ENCODE assay signal across 8 cellular contexts in the genomic region with DNA sequence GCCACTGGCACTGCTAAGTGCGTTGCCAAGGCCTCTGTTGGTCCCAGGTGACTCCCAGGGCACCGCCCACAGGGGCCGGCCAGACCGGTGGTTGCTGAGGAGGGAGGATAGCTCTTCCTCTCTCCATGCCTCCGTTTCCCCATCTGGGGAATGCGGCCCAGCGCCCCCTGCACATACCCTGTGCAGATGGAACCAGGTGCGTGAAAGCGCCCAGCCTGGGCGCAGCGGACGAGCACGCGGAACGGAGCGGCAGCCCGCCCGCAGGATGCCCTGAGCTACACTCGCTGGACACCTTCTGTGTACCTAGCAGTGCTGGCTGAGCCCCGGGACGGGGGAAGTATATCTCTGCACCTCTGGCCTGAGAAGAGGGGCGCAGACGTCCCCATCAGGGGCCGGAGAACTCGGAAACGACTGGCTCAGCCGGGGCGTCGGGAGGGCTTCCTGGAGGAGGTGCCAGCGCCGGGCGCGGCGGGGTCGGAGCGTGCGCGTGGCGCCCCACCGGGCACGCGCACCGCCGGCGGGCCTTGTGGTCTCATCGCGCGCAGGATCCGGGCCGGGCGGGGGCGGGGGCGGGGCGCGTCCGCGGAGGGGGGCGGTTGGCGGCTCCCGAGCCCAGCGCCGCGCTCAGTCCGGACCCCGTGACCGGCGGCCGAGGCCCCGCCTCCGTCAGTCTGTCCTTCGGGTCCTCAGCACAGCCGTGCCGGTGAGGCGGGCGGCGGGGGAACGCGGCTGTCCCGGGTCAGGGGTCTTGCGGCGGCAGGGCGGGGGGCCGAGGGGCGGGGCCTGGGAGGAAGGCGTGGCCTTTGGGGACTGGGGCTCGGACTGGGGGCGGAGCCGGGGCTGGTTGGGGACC. TPM values are rescaled to one million over a fixed set of nuclear protein-coding genes. Genes with fewer than 3 reads are reported as not detected.
DNase-seq lines count a peak whose midpoint lies in the region; ATAC-seq and TF ChIP-seq lines count a peak whose summit lies in the region.

A gene (minus strand): TSS at position 6 of the 853 bp plus-strand sequence. CDS start 76 bp downstream, outside the sequence.
A gene with protein sequence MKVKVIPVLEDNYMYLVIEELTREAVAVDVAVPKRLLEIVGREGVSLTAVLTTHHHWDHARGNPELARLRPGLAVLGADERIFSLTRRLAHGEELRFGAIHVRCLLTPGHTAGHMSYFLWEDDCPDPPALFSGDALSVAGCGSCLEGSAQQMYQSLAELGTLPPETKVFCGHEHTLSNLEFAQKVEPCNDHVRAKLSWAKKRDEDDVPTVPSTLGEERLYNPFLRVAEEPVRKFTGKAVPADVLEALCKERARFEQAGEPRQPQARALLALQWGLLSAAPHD (plus strand): TSS at position 669 of the 853 bp plus-strand sequence. CDS start 404 bp downstream, outside the sequence.

- WGBS in GM23248 (ENCODE audit: low coverage in 1 of 2, low lambda C conversion rate in 2 of 2, missing lambda C conversion rate in 2 of 2), 2 experiments: 2 to 3% methylated on average over 51 to 65 of the region's 88 CpGs

- H3K27me3 ChIP-seq in BJ (ENCODE audit: control insufficient read depth, insufficient read depth, low read length) (no peaks in the 10 kb centered on the region), GM23248 (replicated peaks; ENCODE audit: insufficient read depth) (no peaks in the 10 kb centered on the region), left ventricle myocardium inferior (ENCODE audit: low read depth) (peaks cover 26% of the 10 kb centered on the region)

- intact Hi-C loops in left ventricle myocardium inferior (cut with micrococcal nuclease): no loop called here

- POLR2A ChIA-PET in BJ (lab: Charles Lee): no interaction called here

- H3K9me3 Mint-ChIP-seq in activated naive CD8-positive, alpha-beta T cell (ENCODE audit: low read depth): no peaks in the 10 kb centered on the region
- H3K9me3 Mint-ChIP-seq in progenitor cell of endocrine pancreas (ENCODE audit: low read depth): no peaks in the 10 kb centered on the region

- H3K36me3 Mint-ChIP-seq in activated naive CD8-positive, alpha-beta T cell: no peaks in the 10 kb centered on the region
- no peaks in the 10 kb centered on the region for H3K36me3 Mint-ChIP-seq in progenitor cell of endocrine pancreas (ENCODE audit: insufficient read depth)

- ATAC-seq in HG03135 (IDR thresholded peaks at IDR 0.05; ENCODE audit: unreplicated experiment): no peak
- ATAC-seq in HG03025 (IDR thresholded peaks at IDR 0.05; ENCODE audit: low FRiP score, unreplicated experiment): no peak

- CTCF ChIA-PET in BJ (lab: Yijun Ruan, JAX): interaction anchor here (1.3 to 2.9 kb wide), 4 partner anchors 11 to 16 kb away, joined by 3 to 18 read pairs (median 14); a partner anchor contains a TSS

- DNase-seq in BJ (ENCODE audit: low read depth): no peak
- peak; percentile 63 for DNase-seq in GM23248
- peak; percentile 34 for DNase-seq in RPMI7951 (ENCODE audit: low read depth)
- DNase-seq in left ventricle myocardium inferior: peak; percentile 67
- no peak for DNase-seq in progenitor cell of endocrine pancreas (ENCODE audit: low spot score, unreplicated experiment)

- peak within 1 kb of the TSS; percentile 36 for H2AFZ ChIP-seq in GM23248

- peak within 1 kb of the TSS; percentile 71 for H3K9ac ChIP-seq in GM23248

- H3K4me3 ChIP-seq in BJ (ENCODE audit: low read depth, low read length) (peak within 1 kb of the TSS; percentile 66), GM23248 (peak within 1 kb of the TSS; percentile 72), left ventricle myocardium inferior (peak within 1 kb of the TSS; percentile 75)

- no peaks in the 10 kb centered on the region for H3K9me2 ChIP-seq in GM23248 (ENCODE audit: insufficient read depth)

- H3K4me1 Mint-ChIP-seq in activated naive CD8-positive, alpha-beta T cell (ENCODE audit: low read depth): peaks cover 10% of the 10 kb centered on the region
- H3K4me1 Mint-ChIP-seq in progenitor cell of endocrine pancreas (ENCODE audit: low read depth): no peaks in the 10 kb centered on the region

- H3K79me2 ChIP-seq in GM23248 (ENCODE audit: insufficient read depth): no peaks in the 10 kb centered on the region

- H3K4me1 ChIP-seq in GM23248 (ENCODE audit: insufficient read depth) (no peaks in the 10 kb centered on the region), left ventricle myocardium inferior (peaks cover 32% of the 10 kb centered on the region)

- H3K9me3 ChIP-seq in GM23248 (ENCODE audit: low read depth): no peaks in the 10 kb centered on the region
- no peaks in the 10 kb centered on the region for H3K9me3 ChIP-seq in left ventricle myocardium inferior (replicated peaks)

- H3K36me3 ChIP-seq in BJ (ENCODE audit: control insufficient read depth, insufficient read depth, low read length): peaks cover 4% of the 10 kb centered on the region; the same call in 1 of the 2 replicates
- H3K36me3 ChIP-seq in GM23248 (ENCODE audit: low read depth): no peaks in the 10 kb centered on the region
- H3K36me3 ChIP-seq in left ventricle myocardium inferior: peaks cover 5% of the 10 kb centered on the region

- H3K27ac ChIP-seq in GM23248 (no peak within 1 kb of the TSS), left ventricle myocardium inferior (replicated peaks) (no peak within 1 kb of the TSS)

- H3K4me3 Mint-ChIP-seq in activated naive CD8-positive, alpha-beta T cell: peak within 1 kb of the TSS; percentile 69
- H3K4me3 Mint-ChIP-seq in progenitor cell of endocrine pancreas (ENCODE audit: low read depth): peak within 1 kb of the TSS; percentile 60

- H3K27ac Mint-ChIP-seq in activated naive CD8-positive, alpha-beta T cell: no peak within 1 kb of the TSS
- no peak within 1 kb of the TSS for H3K27ac Mint-ChIP-seq in progenitor cell of endocrine pancreas

- H3F3A ChIP-seq in GM23248 (ENCODE audit: insufficient read depth): no peaks in the 10 kb centered on the region

- no peaks in the 10 kb centered on the region for H3K27me3 Mint-ChIP-seq in activated naive CD8-positive, alpha-beta T cell
- H3K27me3 Mint-ChIP-seq in progenitor cell of endocrine pancreas: peaks cover 15% of the 10 kb centered on the region

- no peaks in the 10 kb centered on the region for H4K20me1 ChIP-seq in GM23248 (ENCODE audit: insufficient read depth)

- in situ Hi-C loops in GM23248 (cut with MboI): no loop called here

- H3K4me2 ChIP-seq in GM23248 (ENCODE audit: unreplicated experiment): peak within 1 kb of the TSS; percentile 83

- no peak for TF ChIP-seq CTCF in BJ (IDR thresholded peaks at IDR 0.05; ENCODE audit: insufficient read depth, low read depth, low read length)
- TF ChIP-seq CTCF in left ventricle myocardium inferior (IDR thresholded peaks at IDR 0.05; ENCODE audit: borderline replicate concordance): no peak
- no peak for TF ChIP-seq CTCF in progenitor cell of endocrine pancreas (IDR thresholded peaks at IDR 0.05; ENCODE audit: unreplicated experiment)

RNA-seq across cellular contexts. Expression of the first gene that starts in this region (rescaled TPM):
- 0.77 and 2.4 TPM in 2 replicates for polyA plus RNA-seq in BJ (2011; rRNA removed)
- polyA minus RNA-seq in BJ (2011; rRNA and poly(A)+ RNA removed): 0.21 and 0.57 TPM in 2 replicates
- total RNA-seq in GM23248 (2014; rRNA removed; shearing (Covaris generic)): 1.0 and 9.5 TPM in 2 replicates
- polyA plus RNA-seq in GM23248 (2016; fragmentation: Nextera tagmentation; extraction: Ambion mirVana): 0.78 and 1.1 TPM in 2 replicates
- total RNA-seq in RPMI7951 (2014; rRNA removed; shearing (Covaris generic)): under 0.01 and 0.12 TPM in 2 replicates
- total RNA-seq in left ventricle myocardium inferior: 0.49 TPM
- total RNA-seq in progenitor cell of endocrine pancreas: 2.5 and 3.2 TPM in 2 replicates

RNA-seq across cellular contexts. Expression of the second gene that starts in this region (rescaled TPM):
- 4.3 and 7.0 TPM in 2 replicates for polyA plus RNA-seq in BJ (2011; rRNA removed)
- polyA minus RNA-seq in BJ (2011; rRNA and poly(A)+ RNA removed): 2.1 and 2.9 TPM in 2 replicates
- 5.8 and 7.8 TPM in 2 replicates for total RNA-seq in GM23248 (2014; rRNA removed; shearing (Covaris generic))
- 10.8 and 64.8 TPM in 2 replicates for polyA plus RNA-seq in GM23248 (2016; fragmentation: Nextera tagmentation; extraction: Ambion mirVana)
- 3.3 and 4.0 TPM in 2 replicates for total RNA-seq in RPMI7951 (2014; rRNA removed; shearing (Covaris generic))
- 12.0 TPM for total RNA-seq in left ventricle myocardium inferior
- total RNA-seq in progenitor cell of endocrine pancreas: 8.1 and 9.2 TPM in 2 replicates

Comparison
In these comparisons a context has a peak if more than half of its experiments do, and no peak if none do; other contexts are left out.
1. DNase-seq: peak in GM23248 (single experiment), RPMI7951 (single experiment) and left ventricle myocardium inferior (single experiment); none in BJ (single experiment) and progenitor cell of endocrine pancreas (single experiment).
2. Peak in every context shown above with its lines, with median percentiles within 50 percentile points of each other: H3K4me3 ChIP-seq.